In genomic region chr11:17543574-17544180, GRCh38 we compare ENCODE assay signal across 1 cellular context.
TF ChIP-seq lines count a peak whose summit lies in the region.

No MANE protein-coding gene starts in this region.

TF ChIP-seq in HCT116, 20 proteins besides CTCF, POLR2A, EP300 and RAD21 (continued from another document):
- TF ChIP-seq REST (IDR thresholded peaks at IDR 0.05; ENCODE audit: low read depth) (no peak), POLR2AphosphoS5 (IDR thresholded peaks at IDR 0.05; ENCODE audit: low read depth, low read length) (no peak), YY1 (IDR thresholded peaks at IDR 0.05; ENCODE audit: extremely low read depth, insufficient replicate concordance, low read depth, low read length) (no peak)
